ENCODE assay signal across 8 cellular contexts in the genomic region with DNA sequence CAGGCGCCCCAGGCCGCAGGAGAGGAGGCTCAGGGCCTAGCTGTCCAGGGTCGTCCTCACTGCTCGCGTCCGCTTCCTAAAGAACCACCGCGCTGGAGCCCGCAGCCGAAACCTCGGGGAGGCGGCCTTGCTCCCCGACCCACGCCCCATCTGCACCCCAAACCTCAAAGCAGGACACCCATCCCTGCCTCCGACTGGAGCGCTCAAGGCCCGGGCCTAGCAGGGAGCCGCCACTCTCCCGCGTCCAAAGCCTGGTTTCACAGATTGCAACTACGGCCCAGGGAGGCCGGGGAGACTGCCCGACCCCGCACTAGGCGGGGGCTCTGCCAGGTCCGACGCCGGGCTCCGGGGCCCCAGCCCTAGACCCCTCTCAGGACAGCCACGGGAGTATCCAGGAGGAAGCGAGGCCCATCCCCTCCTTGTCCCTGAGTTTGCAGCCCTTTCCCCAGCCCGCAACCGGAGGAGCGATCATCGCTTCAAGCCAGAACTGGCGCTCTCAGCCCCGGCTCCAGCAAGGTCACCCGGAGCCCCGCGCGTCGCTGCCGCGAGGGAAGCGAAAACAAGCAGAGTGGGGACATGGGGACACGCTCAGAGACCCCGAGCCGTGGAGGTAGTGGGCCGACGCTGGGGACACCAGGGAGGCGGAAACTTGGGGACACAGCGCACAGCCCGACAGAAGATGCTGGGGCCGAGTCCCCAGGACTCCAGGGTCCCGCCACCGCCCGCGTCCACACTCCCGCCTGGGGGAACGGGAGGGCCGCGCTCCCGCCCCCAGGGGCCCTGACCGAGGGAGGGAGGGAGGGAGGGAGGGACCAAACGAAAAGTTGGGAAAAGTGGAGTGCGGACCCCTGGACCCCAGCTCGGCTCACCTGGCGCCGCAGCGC.
DNase-seq lines count a peak whose midpoint lies in the region; ATAC-seq lines count a peak whose summit lies in the region.

No MANE protein-coding gene starts in this region.

- H3K4me1 ChIP-seq in adipocyte (ENCODE audit: control insufficient read depth, insufficient read depth, low read length) = peaks cover 24% of the 10 kb centered on the region
- no peaks in the 10 kb centered on the region for H3K4me1 ChIP-seq in iPS-18a (ENCODE audit: control insufficient read depth, low read depth, low read length)

- no peak overlapping the region for H3K27ac ChIP-seq in iPS-18a (ENCODE audit: low read length)

- H3K9ac ChIP-seq in adipocyte (ENCODE audit: low read length) (peak overlapping the region; percentile 98), iPS-18a (ENCODE audit: low read length) (peak overlapping the region; percentile 26)

- H3K9me3 ChIP-seq in adipocyte (ENCODE audit: control insufficient read depth, low read length) (no peaks in the 10 kb centered on the region), iPS-18a (ENCODE audit: control insufficient read depth, low read depth, low read length) (no peaks in the 10 kb centered on the region)

- ATAC-seq in HG02981 (IDR thresholded peaks at IDR 0.05; ENCODE audit: unreplicated experiment) (no peak), HG03442 (IDR thresholded peaks at IDR 0.05; ENCODE audit: unreplicated experiment) (no peak)

- H3K27me3 ChIP-seq in adipocyte (replicated peaks; ENCODE audit: control insufficient read depth, insufficient read depth, low read length) (no peaks in the 10 kb centered on the region), iPS-18a (ENCODE audit: control insufficient read depth, insufficient read depth, low read length) (peaks cover 47% of the 10 kb centered on the region)

- DNase-seq in 8988T (peak; percentile 29), HCEC 1CT (peak; percentile 30), adipocyte (ENCODE audit: low read depth) (peak; percentile 68), NCI-H1930 (lab: John Stamatoyannopoulos, UW) (no peak)
- peak; percentile 25 for DNase-seq in stimulated activated CD4-positive, alpha-beta T cell treated with anti-CD3 and anti-CD28 coated beads, Interleukin-1b, Interleukin-23, amount 100 ng/mL, for 48 hours

- H3K36me3 ChIP-seq in adipocyte (ENCODE audit: control insufficient read depth, insufficient read depth, low read length, severe bottlenecking) (no peaks in the 10 kb centered on the region), iPS-18a (ENCODE audit: control insufficient read depth, low read depth, low read length) (no peaks in the 10 kb centered on the region)

- peak overlapping the region; percentile 87 for H3K4me3 ChIP-seq in adipocyte (ENCODE audit: low read length)
- H3K4me3 ChIP-seq in iPS-18a (ENCODE audit: low read length) = peak overlapping the region; percentile 63

Comparison
In these comparisons a context has a peak if more than half of its experiments do, and no peak if none do; other contexts are left out.
1. DNase-seq: peak in 8988T (single experiment), HCEC 1CT (single experiment), adipocyte (single experiment) and stimulated activated CD4-positive, alpha-beta T cell treated with anti-CD3 and anti-CD28 coated beads, Interleukin-1b, Interleukin-23, amount 100 ng/mL, for 48 hours (single experiment); none in NCI-H1930 (0 of 2).